1 cellular context compared by ENCODE assay signal in the genomic region with DNA sequence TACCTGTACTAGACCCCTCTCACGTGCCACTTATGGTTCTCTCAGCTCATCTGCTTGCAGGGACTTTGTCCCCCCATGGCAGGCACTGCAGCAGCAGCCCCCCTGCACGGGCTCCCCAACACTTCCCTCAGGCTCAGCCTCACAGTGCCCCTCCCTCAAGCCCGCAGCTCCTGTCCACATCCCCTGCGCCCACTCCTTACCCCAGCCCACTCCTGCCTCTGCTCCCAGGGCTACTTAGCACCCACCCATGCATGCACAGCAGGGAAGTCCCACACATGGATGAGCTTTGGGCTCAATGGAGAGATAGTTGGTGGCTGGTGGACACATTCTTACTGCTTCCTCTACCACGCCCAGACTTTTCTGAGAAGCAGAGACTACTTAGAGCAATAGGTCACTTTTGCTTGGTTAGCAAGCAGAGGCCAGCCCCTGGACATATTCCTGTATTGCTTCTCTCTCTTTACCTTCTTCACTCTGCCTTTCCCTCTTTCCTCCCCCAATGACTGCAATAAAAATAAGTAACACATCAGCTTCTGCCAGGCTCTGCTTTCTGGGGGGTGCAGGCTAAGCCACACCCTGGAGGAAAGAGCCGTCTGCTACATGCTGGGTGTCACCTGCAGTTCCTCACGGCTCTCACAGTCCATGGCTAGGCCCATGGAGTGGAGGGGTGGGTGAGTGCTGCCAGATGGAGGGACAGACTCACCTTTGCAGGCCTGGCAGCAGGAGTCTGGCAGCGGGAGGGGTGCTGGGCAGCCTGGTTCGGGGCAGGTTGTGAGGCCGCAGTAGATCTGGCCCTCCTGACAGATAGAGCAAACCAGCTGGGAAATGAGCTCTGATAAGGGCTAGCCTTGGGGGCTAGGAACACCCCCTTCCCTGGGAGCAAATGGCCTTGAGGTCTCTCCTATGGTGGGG.
TF ChIP-seq lines count a peak whose summit lies in the region.

No MANE protein-coding gene starts in this region.

TF ChIP-seq in SK-N-SH, 30 proteins besides CTCF, POLR2A, EP300 and RAD21:
- TF ChIP-seq, protein P1, sequence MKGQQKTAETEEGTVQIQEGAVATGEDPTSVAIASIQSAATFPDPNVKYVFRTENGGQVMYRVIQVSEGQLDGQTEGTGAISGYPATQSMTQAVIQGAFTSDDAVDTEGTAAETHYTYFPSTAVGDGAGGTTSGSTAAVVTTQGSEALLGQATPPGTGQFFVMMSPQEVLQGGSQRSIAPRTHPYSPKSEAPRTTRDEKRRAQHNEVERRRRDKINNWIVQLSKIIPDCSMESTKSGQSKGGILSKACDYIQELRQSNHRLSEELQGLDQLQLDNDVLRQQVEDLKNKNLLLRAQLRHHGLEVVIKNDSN (IDR thresholded peaks at IDR 0.05; ENCODE audit: borderline replicate concordance, low read depth): no peak
- TF ChIP-seq, protein P2, sequence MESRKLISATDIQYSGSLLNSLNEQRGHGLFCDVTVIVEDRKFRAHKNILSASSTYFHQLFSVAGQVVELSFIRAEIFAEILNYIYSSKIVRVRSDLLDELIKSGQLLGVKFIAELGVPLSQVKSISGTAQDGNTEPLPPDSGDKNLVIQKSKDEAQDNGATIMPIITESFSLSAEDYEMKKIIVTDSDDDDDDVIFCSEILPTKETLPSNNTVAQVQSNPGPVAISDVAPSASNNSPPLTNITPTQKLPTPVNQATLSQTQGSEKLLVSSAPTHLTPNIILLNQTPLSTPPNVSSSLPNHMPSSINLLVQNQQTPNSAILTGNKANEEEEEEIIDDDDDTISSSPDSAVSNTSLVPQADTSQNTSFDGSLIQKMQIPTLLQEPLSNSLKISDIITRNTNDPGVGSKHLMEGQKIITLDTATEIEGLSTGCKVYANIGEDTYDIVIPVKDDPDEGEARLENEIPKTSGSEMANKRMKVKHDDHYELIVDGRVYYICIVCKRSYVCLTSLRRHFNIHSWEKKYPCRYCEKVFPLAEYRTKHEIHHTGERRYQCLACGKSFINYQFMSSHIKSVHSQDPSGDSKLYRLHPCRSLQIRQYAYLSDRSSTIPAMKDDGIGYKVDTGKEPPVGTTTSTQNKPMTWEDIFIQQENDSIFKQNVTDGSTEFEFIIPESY (IDR thresholded peaks at IDR 0.05; ENCODE audit: borderline replicate concordance, low read depth): no peak
- TF ChIP-seq EZH2phosphoT487 (IDR thresholded peaks at IDR 0.05; ENCODE audit: borderline replicate concordance, low read depth): no peak
- TF ChIP-seq, protein P3, sequence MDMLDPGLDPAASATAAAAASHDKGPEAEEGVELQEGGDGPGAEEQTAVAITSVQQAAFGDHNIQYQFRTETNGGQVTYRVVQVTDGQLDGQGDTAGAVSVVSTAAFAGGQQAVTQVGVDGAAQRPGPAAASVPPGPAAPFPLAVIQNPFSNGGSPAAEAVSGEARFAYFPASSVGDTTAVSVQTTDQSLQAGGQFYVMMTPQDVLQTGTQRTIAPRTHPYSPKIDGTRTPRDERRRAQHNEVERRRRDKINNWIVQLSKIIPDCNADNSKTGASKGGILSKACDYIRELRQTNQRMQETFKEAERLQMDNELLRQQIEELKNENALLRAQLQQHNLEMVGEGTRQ (IDR thresholded peaks at IDR 0.05; ENCODE audit: borderline replicate concordance, low read depth, low read length): no peak
- TF ChIP-seq SMC3 (IDR thresholded peaks at IDR 0.05; ENCODE audit: low read depth, low read length): no peak
- no peak for TF ChIP-seq TAF1 (IDR thresholded peaks at IDR 0.05; ENCODE audit: borderline replicate concordance, low read depth, low read length)
- TF ChIP-seq FOXM1 (IDR thresholded peaks at IDR 0.05; ENCODE audit: low read depth): no peak
- TF ChIP-seq FOSL2 (IDR thresholded peaks at IDR 0.05; ENCODE audit: borderline replicate concordance, low read depth): no peak
- no peak for TF ChIP-seq TEAD4 (IDR thresholded peaks at IDR 0.05; ENCODE audit: borderline replicate concordance, insufficient read depth)
- no peak for TF ChIP-seq MEF2A (IDR thresholded peaks at IDR 0.05; ENCODE audit: borderline replicate concordance, low read depth)
- TF ChIP-seq, protein P4, sequence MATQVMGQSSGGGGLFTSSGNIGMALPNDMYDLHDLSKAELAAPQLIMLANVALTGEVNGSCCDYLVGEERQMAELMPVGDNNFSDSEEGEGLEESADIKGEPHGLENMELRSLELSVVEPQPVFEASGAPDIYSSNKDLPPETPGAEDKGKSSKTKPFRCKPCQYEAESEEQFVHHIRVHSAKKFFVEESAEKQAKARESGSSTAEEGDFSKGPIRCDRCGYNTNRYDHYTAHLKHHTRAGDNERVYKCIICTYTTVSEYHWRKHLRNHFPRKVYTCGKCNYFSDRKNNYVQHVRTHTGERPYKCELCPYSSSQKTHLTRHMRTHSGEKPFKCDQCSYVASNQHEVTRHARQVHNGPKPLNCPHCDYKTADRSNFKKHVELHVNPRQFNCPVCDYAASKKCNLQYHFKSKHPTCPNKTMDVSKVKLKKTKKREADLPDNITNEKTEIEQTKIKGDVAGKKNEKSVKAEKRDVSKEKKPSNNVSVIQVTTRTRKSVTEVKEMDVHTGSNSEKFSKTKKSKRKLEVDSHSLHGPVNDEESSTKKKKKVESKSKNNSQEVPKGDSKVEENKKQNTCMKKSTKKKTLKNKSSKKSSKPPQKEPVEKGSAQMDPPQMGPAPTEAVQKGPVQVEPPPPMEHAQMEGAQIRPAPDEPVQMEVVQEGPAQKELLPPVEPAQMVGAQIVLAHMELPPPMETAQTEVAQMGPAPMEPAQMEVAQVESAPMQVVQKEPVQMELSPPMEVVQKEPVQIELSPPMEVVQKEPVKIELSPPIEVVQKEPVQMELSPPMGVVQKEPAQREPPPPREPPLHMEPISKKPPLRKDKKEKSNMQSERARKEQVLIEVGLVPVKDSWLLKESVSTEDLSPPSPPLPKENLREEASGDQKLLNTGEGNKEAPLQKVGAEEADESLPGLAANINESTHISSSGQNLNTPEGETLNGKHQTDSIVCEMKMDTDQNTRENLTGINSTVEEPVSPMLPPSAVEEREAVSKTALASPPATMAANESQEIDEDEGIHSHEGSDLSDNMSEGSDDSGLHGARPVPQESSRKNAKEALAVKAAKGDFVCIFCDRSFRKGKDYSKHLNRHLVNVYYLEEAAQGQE (IDR thresholded peaks at IDR 0.05; ENCODE audit: low read depth, low read length): no peak
